10 cellular contexts compared by ENCODE assay signal in genomic region chr14:78863143-78863542, GRCh38.
A peak's percentile ranks its signal among the peaks of the same experiment; 100 is the strongest.
DNase-seq lines count a peak whose midpoint lies in the region; ATAC-seq, FAIRE-seq and TF ChIP-seq lines count a peak whose summit lies in the region.
"Had no signal": no experiment of that assay in that cellular context is flagged by ENCODE, and none has a peak within 500 bp of the region (broad histone marks: within the 10 kb centered on the region; RNA-seq: fewer than 3 reads in every experiment).

No MANE protein-coding gene starts in this region.

- H3K9me3 Mint-ChIP-seq in activated CD8-positive, alpha-beta T cell treated with anti-CD3 and anti-CD28 coated beads for 36 hours, result no peaks in the 10 kb centered on the region
- H3K9me3 Mint-ChIP-seq: T-helper 2 cell treated with Interferon-gamma antibody and Interleukin-4, amounts not matched to agents 5 μg/mL and 100 μg/mL, for 36 hours had no signal

- H3K36me3 Mint-ChIP-seq in activated CD8-positive, alpha-beta T cell treated with anti-CD3 and anti-CD28 coated beads for 36 hours (ENCODE audit: low read depth), result no peaks in the 10 kb centered on the region

- POLR2A ChIA-PET in activated CD8-positive, alpha-beta T cell treated with anti-CD3 and anti-CD28 coated beads for 36 hours (lab: Charles Lee), result no interaction called here

- no peak for FAIRE-seq in HTR-8/SVneo (lab: Jason Lieb, UNC)

- no peak for ATAC-seq in activated CD8-positive, alpha-beta T cell treated with anti-CD3 and anti-CD28 coated beads for 36 hours
- no peak for ATAC-seq in GM18861 (IDR thresholded peaks at IDR 0.05; ENCODE audit: unreplicated experiment)
- no peak for ATAC-seq in GM21619 (IDR thresholded peaks at IDR 0.05; ENCODE audit: unreplicated experiment)
- ATAC-seq in omental fat pad (ENCODE audit: low FRiP score), result no peak
- ATAC-seq: psoas muscle had no signal

- no peak overlapping the region for H3K4me3 Mint-ChIP-seq in activated CD8-positive, alpha-beta T cell treated with anti-CD3 and anti-CD28 coated beads for 36 hours
- H3K4me3 Mint-ChIP-seq: T-helper 2 cell treated with Interferon-gamma antibody and Interleukin-4, amounts not matched to agents 5 μg/mL and 100 μg/mL, for 36 hours had no signal

- DNase-seq in ELF-1 (ENCODE audit: low read depth, low spot score) (peak; percentile 39), HTR-8/SVneo (ENCODE audit: insufficient read length, low spot score) (peak; percentile 2), kidney tubule cell (ENCODE audit: low spot score) (peak; percentile 44), omental fat pad (ENCODE audit: low spot score) (no peak), NCI-H1694 treated with DMSO at 0.1 percent for 48 hours (lab: John Stamatoyannopoulos, UW) (no peak)
- peak; percentile 38 for DNase-seq in activated CD8-positive, alpha-beta T cell treated with anti-CD3 and anti-CD28 coated beads for 36 hours
- DNase-seq: psoas muscle had no signal

- H3K27ac Mint-ChIP-seq in activated CD8-positive, alpha-beta T cell treated with anti-CD3 and anti-CD28 coated beads for 36 hours, result no peak overlapping the region
- H3K27ac Mint-ChIP-seq: T-helper 2 cell treated with Interferon-gamma antibody and Interleukin-4, amounts not matched to agents 5 μg/mL and 100 μg/mL, for 36 hours had no signal

- TF ChIP-seq CTCF in activated CD8-positive, alpha-beta T cell treated with anti-CD3 and anti-CD28 coated beads for 36 hours (IDR thresholded peaks at IDR 0.05), result no peak
- TF ChIP-seq CTCF in omental fat pad (IDR thresholded peaks at IDR 0.05), result no peak

- CTCF ChIA-PET in activated CD8-positive, alpha-beta T cell treated with anti-CD3 and anti-CD28 coated beads for 36 hours (lab: Charles Lee), result interaction anchor here (1.3 to 1.4 kb wide), 2 partner anchors 9 to 14 kb away, joined by 3 to 4 read pairs; no protein-coding TSS in a partner anchor

- H3K4me1 Mint-ChIP-seq in activated CD8-positive, alpha-beta T cell treated with anti-CD3 and anti-CD28 coated beads for 36 hours (ENCODE audit: low read depth), result no peaks in the 10 kb centered on the region

- no peaks in the 10 kb centered on the region for H3K27me3 Mint-ChIP-seq in activated CD8-positive, alpha-beta T cell treated with anti-CD3 and anti-CD28 coated beads for 36 hours

- intact Hi-C loops in activated CD8-positive, alpha-beta T cell treated with anti-CD3 and anti-CD28 coated beads for 36 hours (cut with micrococcal nuclease), result no loop called here

Comparison
In these comparisons a context has a peak if more than half of its experiments do, and no peak if none do; other contexts are left out.
1. DNase-seq: peak in ELF-1 (single experiment), HTR-8/SVneo (single experiment), activated CD8-positive, alpha-beta T cell treated with anti-CD3 and anti-CD28 coated beads for 36 hours (single experiment) and kidney tubule cell (single experiment); none in omental fat pad (single experiment) and NCI-H1694 treated with DMSO at 0.1 percent for 48 hours (single experiment).